Comparison of ENCODE assay signal across 1 cellular context in the genomic region with DNA sequence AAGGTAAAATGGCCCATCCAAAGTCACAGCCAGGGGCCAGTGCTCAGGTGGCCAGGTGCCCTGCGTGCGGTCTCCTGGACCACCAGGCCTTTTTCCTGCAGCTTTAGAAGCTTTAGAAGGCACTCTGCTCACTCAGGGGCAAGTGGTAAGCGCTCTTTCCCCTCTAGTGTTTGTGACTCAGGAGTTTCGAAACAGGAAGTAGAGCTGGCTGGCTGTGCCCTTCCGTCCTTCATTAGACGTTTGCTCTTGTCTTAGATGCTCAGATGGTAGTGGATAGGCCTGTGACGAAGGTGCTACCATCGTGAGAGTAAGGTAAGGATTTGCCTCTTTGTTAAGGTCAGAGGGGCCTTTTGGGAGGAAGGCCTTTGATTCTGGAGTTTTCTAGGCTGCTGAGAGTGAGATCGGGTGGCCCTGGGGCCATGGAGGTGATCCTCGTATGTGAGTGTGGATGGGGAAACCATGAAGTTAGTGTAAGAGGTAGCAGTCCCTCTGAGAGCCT.
A peak's percentile ranks its signal among the peaks of the same experiment; 100 is the strongest.
TF ChIP-seq lines count a peak whose summit lies in the region.

A gene (plus strand): TSS at position 235 of the 499 bp plus-strand sequence. CDS start 5,951 bp downstream, outside the sequence.

TF ChIP-seq in K562, 482 proteins besides CTCF, POLR2A, EP300 and RAD21 (continued from another document and continues in another):
- TF ChIP-seq DNMT1 (IDR thresholded peaks at IDR 0.05) = no peak
- TF ChIP-seq POLR3G (IDR thresholded peaks at IDR 0.05; ENCODE audit: extremely low read depth, insufficient read length, insufficient replicate concordance) = no peak
- no peak for TF ChIP-seq CBX1 (IDR thresholded peaks at IDR 0.05; ENCODE audit: low read depth)
- TF ChIP-seq PCBP2 (IDR thresholded peaks at IDR 0.05; ENCODE audit: low read depth, low read length, poor library complexity, severe bottlenecking) = no peak
- no peak for TF ChIP-seq ZNF830 (CRISPR knock-in tag; IDR thresholded peaks at IDR 0.05)
- TF ChIP-seq, protein P1, sequence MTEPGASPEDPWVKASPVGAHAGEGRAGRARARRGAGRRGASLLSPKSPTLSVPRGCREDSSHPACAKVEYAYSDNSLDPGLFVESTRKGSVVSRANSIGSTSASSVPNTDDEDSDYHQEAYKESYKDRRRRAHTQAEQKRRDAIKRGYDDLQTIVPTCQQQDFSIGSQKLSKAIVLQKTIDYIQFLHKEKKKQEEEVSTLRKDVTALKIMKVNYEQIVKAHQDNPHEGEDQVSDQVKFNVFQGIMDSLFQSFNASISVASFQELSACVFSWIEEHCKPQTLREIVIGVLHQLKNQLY (CRISPR knock-in tag; conservative IDR thresholded peaks at IDR 0.05) = no peak
- no peak for TF ChIP-seq SRSF1 (IDR thresholded peaks at IDR 0.05; ENCODE audit: low read depth, low read length)
- TF ChIP-seq HMG20A (CRISPR knock-in tag; conservative IDR thresholded peaks at IDR 0.05) = no peak
- TF ChIP-seq NCOA6 (IDR thresholded peaks at IDR 0.05) = no peak
- TF ChIP-seq TBL1XR1 (IDR thresholded peaks at IDR 0.05; ENCODE audit: low read length in 2 of 2) = no peak
- no peak for TF ChIP-seq CHD4 (IDR thresholded peaks at IDR 0.05; ENCODE audit: insufficient read depth, insufficient replicate concordance, low read depth, low read length, poor library complexity, severe bottlenecking)
- peak; percentile 48 for TF ChIP-seq L3MBTL2 (IDR thresholded peaks at IDR 0.05)
- TF ChIP-seq NFE2 (IDR thresholded peaks at IDR 0.05; ENCODE audit: low read depth) = peak; percentile 73
- TF ChIP-seq NR2C2 (CRISPR knock-in tag; IDR thresholded peaks at IDR 0.05) = no peak
- TF ChIP-seq NR2C2 (tag; IDR thresholded peaks at IDR 0.05) = no peak; the same call in 1 of the 2 replicates
- TF ChIP-seq RBM34 (IDR thresholded peaks at IDR 0.05; ENCODE audit: borderline replicate concordance, insufficient read depth, low read length) = no peak
- TF ChIP-seq, protein P2, sequence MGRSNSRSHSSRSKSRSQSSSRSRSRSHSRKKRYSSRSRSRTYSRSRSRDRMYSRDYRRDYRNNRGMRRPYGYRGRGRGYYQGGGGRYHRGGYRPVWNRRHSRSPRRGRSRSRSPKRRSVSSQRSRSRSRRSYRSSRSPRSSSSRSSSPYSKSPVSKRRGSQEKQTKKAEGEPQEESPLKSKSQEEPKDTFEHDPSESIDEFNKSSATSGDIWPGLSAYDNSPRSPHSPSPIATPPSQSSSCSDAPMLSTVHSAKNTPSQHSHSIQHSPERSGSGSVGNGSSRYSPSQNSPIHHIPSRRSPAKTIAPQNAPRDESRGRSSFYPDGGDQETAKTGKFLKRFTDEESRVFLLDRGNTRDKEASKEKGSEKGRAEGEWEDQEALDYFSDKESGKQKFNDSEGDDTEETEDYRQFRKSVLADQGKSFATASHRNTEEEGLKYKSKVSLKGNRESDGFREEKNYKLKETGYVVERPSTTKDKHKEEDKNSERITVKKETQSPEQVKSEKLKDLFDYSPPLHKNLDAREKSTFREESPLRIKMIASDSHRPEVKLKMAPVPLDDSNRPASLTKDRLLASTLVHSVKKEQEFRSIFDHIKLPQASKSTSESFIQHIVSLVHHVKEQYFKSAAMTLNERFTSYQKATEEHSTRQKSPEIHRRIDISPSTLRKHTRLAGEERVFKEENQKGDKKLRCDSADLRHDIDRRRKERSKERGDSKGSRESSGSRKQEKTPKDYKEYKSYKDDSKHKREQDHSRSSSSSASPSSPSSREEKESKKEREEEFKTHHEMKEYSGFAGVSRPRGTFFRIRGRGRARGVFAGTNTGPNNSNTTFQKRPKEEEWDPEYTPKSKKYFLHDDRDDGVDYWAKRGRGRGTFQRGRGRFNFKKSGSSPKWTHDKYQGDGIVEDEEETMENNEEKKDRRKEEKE (IDR thresholded peaks at IDR 0.05; ENCODE audit: borderline replicate concordance in 1 of 2, control insufficient read depth in 1 of 2, low read depth in 2 of 2, low read length in 1 of 2) = no peak
- TF ChIP-seq NFIC (IDR thresholded peaks at IDR 0.05) = no peak
- TF ChIP-seq ZNF239 (CRISPR knock-in tag; IDR thresholded peaks at IDR 0.05) = no peak
- TF ChIP-seq SMARCB1 (IDR thresholded peaks at IDR 0.05; ENCODE audit: insufficient read length, low read depth) = no peak
- TF ChIP-seq ELF1 (tag; IDR thresholded peaks at IDR 0.05) = peak; percentile 45; the same call in 1 of the 2 replicates
- no peak for TF ChIP-seq KLF16 (IDR thresholded peaks at IDR 0.05)
- no peak for TF ChIP-seq RBBP5 (IDR thresholded peaks at IDR 0.05; ENCODE audit: borderline replicate concordance, insufficient read depth, low read length, poor library complexity, severe bottlenecking)
- TF ChIP-seq, protein P3, sequence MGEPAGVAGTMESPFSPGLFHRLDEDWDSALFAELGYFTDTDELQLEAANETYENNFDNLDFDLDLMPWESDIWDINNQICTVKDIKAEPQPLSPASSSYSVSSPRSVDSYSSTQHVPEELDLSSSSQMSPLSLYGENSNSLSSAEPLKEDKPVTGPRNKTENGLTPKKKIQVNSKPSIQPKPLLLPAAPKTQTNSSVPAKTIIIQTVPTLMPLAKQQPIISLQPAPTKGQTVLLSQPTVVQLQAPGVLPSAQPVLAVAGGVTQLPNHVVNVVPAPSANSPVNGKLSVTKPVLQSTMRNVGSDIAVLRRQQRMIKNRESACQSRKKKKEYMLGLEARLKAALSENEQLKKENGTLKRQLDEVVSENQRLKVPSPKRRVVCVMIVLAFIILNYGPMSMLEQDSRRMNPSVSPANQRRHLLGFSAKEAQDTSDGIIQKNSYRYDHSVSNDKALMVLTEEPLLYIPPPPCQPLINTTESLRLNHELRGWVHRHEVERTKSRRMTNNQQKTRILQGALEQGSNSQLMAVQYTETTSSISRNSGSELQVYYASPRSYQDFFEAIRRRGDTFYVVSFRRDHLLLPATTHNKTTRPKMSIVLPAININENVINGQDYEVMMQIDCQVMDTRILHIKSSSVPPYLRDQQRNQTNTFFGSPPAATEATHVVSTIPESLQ (CRISPR knock-in tag; IDR thresholded peaks at IDR 0.05) = no peak
- no peak for TF ChIP-seq PHB (CRISPR knock-in tag; IDR thresholded peaks at IDR 0.05)
- TF ChIP-seq ZNF224 (CRISPR knock-in tag; IDR thresholded peaks at IDR 0.05) = no peak
- TF ChIP-seq HOXB6 (CRISPR knock-in tag; IDR thresholded peaks at IDR 0.05; ENCODE audit: borderline replicate concordance) = no peak
- no peak for TF ChIP-seq SMARCE1 (IDR thresholded peaks at IDR 0.05)
- TF ChIP-seq ILK (tag; IDR thresholded peaks at IDR 0.05; ENCODE audit: borderline replicate concordance, low read depth) = no peak
- TF ChIP-seq SMAD3 (CRISPR knock-in tag; conservative IDR thresholded peaks at IDR 0.05) = no peak
- peak; percentile 17 for TF ChIP-seq TAF1 (IDR thresholded peaks at IDR 0.05; ENCODE audit: control insufficient read depth, extremely low read depth, insufficient read depth, low read length, severe bottlenecking)
- TF ChIP-seq U2AF2 (optimal IDR thresholded peaks at IDR 0.05; ENCODE audit: low read depth, low read length) = no peak
- no peak for TF ChIP-seq SRSF7 (optimal IDR thresholded peaks at IDR 0.05; ENCODE audit: low read depth, low read length)
- TF ChIP-seq, protein P4, sequence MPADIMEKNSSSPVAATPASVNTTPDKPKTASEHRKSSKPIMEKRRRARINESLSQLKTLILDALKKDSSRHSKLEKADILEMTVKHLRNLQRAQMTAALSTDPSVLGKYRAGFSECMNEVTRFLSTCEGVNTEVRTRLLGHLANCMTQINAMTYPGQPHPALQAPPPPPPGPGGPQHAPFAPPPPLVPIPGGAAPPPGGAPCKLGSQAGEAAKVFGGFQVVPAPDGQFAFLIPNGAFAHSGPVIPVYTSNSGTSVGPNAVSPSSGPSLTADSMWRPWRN (IDR thresholded peaks at IDR 0.05; ENCODE audit: low read depth) = no peak
- TF ChIP-seq, protein P5, sequence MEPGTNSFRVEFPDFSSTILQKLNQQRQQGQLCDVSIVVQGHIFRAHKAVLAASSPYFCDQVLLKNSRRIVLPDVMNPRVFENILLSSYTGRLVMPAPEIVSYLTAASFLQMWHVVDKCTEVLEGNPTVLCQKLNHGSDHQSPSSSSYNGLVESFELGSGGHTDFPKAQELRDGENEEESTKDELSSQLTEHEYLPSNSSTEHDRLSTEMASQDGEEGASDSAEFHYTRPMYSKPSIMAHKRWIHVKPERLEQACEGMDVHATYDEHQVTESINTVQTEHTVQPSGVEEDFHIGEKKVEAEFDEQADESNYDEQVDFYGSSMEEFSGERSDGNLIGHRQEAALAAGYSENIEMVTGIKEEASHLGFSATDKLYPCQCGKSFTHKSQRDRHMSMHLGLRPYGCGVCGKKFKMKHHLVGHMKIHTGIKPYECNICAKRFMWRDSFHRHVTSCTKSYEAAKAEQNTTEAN (CRISPR knock-in tag; IDR thresholded peaks at IDR 0.05) = no peak
- no peak for TF ChIP-seq BMI1 (IDR thresholded peaks at IDR 0.05; ENCODE audit: low read length)
- no peak for TF ChIP-seq KLF6 (CRISPR knock-in tag; IDR thresholded peaks at IDR 0.05; ENCODE audit: borderline replicate concordance)
- TF ChIP-seq JUND (IDR thresholded peaks at IDR 0.05; ENCODE audit: borderline replicate concordance, low read depth, low read length) = no peak
- TF ChIP-seq JUND (tag; IDR thresholded peaks at IDR 0.05; ENCODE audit: borderline replicate concordance, low read depth, low read length) = peak; percentile 51; the same call in 2 of the 3 replicates
- TF ChIP-seq PTTG1 (tag; IDR thresholded peaks at IDR 0.05; ENCODE audit: low read depth) = no peak
- no peak for TF ChIP-seq NFIX (CRISPR knock-in tag; IDR thresholded peaks at IDR 0.05; ENCODE audit: low read depth)
- no peak for TF ChIP-seq PHTF2 (CRISPR knock-in tag; IDR thresholded peaks at IDR 0.05)
- TF ChIP-seq, protein P6, sequence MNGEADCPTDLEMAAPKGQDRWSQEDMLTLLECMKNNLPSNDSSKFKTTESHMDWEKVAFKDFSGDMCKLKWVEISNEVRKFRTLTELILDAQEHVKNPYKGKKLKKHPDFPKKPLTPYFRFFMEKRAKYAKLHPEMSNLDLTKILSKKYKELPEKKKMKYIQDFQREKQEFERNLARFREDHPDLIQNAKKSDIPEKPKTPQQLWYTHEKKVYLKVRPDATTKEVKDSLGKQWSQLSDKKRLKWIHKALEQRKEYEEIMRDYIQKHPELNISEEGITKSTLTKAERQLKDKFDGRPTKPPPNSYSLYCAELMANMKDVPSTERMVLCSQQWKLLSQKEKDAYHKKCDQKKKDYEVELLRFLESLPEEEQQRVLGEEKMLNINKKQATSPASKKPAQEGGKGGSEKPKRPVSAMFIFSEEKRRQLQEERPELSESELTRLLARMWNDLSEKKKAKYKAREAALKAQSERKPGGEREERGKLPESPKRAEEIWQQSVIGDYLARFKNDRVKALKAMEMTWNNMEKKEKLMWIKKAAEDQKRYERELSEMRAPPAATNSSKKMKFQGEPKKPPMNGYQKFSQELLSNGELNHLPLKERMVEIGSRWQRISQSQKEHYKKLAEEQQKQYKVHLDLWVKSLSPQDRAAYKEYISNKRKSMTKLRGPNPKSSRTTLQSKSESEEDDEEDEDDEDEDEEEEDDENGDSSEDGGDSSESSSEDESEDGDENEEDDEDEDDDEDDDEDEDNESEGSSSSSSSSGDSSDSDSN (IDR thresholded peaks at IDR 0.05; ENCODE audit: borderline replicate concordance in 1 of 2, low read depth in 2 of 2, low read length in 2 of 2) = 0 out of 4 replicates have a peak, but pooled peaks of 1 of the 2 experiments have one; percentile 44
- no peak for TF ChIP-seq TAF9B (IDR thresholded peaks at IDR 0.05; ENCODE audit: partially characterized antibody)
- TF ChIP-seq ZC3H11A (IDR thresholded peaks at IDR 0.05; ENCODE audit: low read depth, low read length) = no peak
- TF ChIP-seq SMC3 (conservative IDR thresholded peaks at IDR 0.05; ENCODE audit: insufficient read depth, low read depth, low read length) = no peak
- TF ChIP-seq NR3C1 (CRISPR knock-in tag; IDR thresholded peaks at IDR 0.05) = no peak
- TF ChIP-seq, protein P7, sequence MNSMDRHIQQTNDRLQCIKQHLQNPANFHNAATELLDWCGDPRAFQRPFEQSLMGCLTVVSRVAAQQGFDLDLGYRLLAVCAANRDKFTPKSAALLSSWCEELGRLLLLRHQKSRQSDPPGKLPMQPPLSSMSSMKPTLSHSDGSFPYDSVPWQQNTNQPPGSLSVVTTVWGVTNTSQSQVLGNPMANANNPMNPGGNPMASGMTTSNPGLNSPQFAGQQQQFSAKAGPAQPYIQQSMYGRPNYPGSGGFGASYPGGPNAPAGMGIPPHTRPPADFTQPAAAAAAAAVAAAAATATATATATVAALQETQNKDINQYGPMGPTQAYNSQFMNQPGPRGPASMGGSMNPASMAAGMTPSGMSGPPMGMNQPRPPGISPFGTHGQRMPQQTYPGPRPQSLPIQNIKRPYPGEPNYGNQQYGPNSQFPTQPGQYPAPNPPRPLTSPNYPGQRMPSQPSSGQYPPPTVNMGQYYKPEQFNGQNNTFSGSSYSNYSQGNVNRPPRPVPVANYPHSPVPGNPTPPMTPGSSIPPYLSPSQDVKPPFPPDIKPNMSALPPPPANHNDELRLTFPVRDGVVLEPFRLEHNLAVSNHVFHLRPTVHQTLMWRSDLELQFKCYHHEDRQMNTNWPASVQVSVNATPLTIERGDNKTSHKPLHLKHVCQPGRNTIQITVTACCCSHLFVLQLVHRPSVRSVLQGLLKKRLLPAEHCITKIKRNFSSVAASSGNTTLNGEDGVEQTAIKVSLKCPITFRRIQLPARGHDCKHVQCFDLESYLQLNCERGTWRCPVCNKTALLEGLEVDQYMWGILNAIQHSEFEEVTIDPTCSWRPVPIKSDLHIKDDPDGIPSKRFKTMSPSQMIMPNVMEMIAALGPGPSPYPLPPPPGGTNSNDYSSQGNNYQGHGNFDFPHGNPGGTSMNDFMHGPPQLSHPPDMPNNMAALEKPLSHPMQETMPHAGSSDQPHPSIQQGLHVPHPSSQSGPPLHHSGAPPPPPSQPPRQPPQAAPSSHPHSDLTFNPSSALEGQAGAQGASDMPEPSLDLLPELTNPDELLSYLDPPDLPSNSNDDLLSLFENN (IDR thresholded peaks at IDR 0.05; ENCODE audit: low read depth in 2 of 2, low read length in 2 of 2) = no peak
- TF ChIP-seq, protein P8, sequence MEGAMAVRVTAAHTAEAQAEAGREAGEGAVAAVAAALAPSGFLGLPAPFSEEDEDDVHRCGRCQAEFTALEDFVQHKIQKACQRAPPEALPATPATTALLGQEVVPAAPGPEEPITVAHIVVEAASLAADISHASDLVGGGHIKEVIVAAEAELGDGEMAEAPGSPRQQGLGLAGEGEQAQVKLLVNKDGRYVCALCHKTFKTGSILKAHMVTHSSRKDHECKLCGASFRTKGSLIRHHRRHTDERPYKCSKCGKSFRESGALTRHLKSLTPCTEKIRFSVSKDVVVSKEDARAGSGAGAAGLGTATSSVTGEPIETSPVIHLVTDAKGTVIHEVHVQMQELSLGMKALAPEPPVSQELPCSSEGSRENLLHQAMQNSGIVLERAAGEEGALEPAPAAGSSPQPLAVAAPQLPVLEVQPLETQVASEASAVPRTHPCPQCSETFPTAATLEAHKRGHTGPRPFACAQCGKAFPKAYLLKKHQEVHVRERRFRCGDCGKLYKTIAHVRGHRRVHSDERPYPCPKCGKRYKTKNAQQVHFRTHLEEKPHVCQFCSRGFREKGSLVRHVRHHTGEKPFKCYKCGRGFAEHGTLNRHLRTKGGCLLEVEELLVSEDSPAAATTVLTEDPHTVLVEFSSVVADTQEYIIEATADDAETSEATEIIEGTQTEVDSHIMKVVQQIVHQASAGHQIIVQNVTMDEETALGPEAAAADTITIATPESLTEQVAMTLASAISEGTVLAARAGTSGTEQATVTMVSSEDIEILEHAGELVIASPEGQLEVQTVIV (CRISPR knock-in tag; IDR thresholded peaks at IDR 0.05; ENCODE audit: borderline replicate concordance) = no peak
- peak; percentile 40; the same call in 1 of the 2 replicates for TF ChIP-seq SUPT5H (IDR thresholded peaks at IDR 0.05)
- no peak for TF ChIP-seq XRCC4 (IDR thresholded peaks at IDR 0.05; ENCODE audit: extremely low read depth, insufficient read depth, insufficient read length)
- no peak for TF ChIP-seq FOXK2 (conservative IDR thresholded peaks at IDR 0.05 in 1 of 2, IDR thresholded peaks at IDR 0.05 in 1 of 2; ENCODE audit: low read depth in 2 of 2)
- TF ChIP-seq C11orf30 (IDR thresholded peaks at IDR 0.05; ENCODE audit: low read depth) = no peak
